25 cellular contexts compared by ENCODE assay signal in the genomic region with DNA sequence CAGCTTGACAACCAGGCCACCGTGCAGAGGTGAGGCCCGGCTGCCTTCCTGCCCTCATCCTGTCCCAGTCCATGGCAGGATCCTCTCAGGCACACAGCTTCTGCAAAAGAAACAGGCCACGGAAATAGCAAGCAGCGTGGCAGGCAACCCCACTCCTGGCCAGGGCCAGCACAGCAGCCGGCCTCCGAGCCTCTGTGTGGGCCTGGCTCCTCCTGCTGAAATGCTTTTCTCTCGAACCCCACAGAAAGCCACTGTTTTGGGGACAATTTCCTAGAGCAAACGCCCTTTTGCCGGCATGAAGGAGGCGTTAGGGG. TPM values are rescaled to one million over a fixed set of nuclear protein-coding genes. Genes with fewer than 3 reads are reported as not detected.
DNase-seq lines count a peak whose midpoint lies in the region; ATAC-seq and TF ChIP-seq lines count a peak whose summit lies in the region.
"Had no signal": no experiment of that assay in that cellular context is flagged by ENCODE, and none has a peak within 500 bp of the region (broad histone marks: within the 10 kb centered on the region; RNA-seq: fewer than 3 reads in every experiment).

No MANE protein-coding gene starts in this region.

- H3K4me3 ChIP-seq in heart right ventricle, result no peak overlapping the region
- no peak overlapping the region for H3K4me3 ChIP-seq in neuronal stem cell (ENCODE audit: low read length in 2 of 2)
- no peak overlapping the region for H3K4me3 ChIP-seq in foreskin fibroblast (ENCODE audit: low read depth in 1 of 2, low read length in 2 of 2)
- H3K4me3 ChIP-seq in thyroid gland (replicated peaks in 1 of 3), result no peak overlapping the region
- H3K4me3 ChIP-seq: A549; BLaER1 treated with 17β-estradiol and CSF1 and Interleukin-3, amounts not matched to agents 10 nM and 100 nM; GM12878; GM23248 had no signal

- ATAC-seq in Right ventricle myocardium superior (ENCODE audit: poor library complexity), result no peak
- no peak for ATAC-seq in heart right ventricle
- ATAC-seq: A549, GM12878, HCT116 had no signal

- H2BK120ac ChIP-seq in neuronal stem cell (ENCODE audit: low read depth, low read length), result no peak overlapping the region

- H4K8ac ChIP-seq in neuronal stem cell (ENCODE audit: low read depth, low read length), result no peak overlapping the region

- H3K9me3 ChIP-seq in heart right ventricle, result no peaks in the 10 kb centered on the region
- no peaks in the 10 kb centered on the region for H3K9me3 ChIP-seq in neuronal stem cell (replicated peaks in 1 of 2; ENCODE audit: control insufficient read depth in 2 of 2, insufficient read depth in 1 of 2, low read depth in 1 of 2, low read length in 2 of 2)
- H3K9me3 ChIP-seq in thyroid gland, result no peaks in the 10 kb centered on the region
- H3K9me3 ChIP-seq: A549; BE2C; BLaER1 treated with 17β-estradiol and CSF1 and Interleukin-3, amounts not matched to agents 10 nM and 100 nM had no signal

- TF ChIP-seq CTCF in heart right ventricle (IDR thresholded peaks at IDR 0.05) (no peak), foreskin fibroblast (IDR thresholded peaks at IDR 0.05; ENCODE audit: low read depth, low read length) (no peak), thyroid gland (IDR thresholded peaks at IDR 0.05) (no peak)

- 91 to 93% methylated on average over 10 of the region's 10 CpGs for WGBS in heart right ventricle, 2 donors
- whole genome bisulfite sequencing in neuronal stem cell (ENCODE audit: extremely low coverage in 2 of 2, insufficient read length in 2 of 2, insufficient replicate concordance in 1 of 2), 2 donors, result no CpG with 5 or more reads among the region's 10 CpGs
- WGBS in thyroid gland, 2 donors, result 70 to 98% methylated on average over 2 to 10 of the region's 10 CpGs

- no peak overlapping the region for H3K9ac ChIP-seq in neuronal stem cell (ENCODE audit: low read depth, low read length, poor library complexity)
- H3K9ac ChIP-seq: BLaER1 treated with 17β-estradiol and CSF1 and Interleukin-3, amounts not matched to agents 10 nM and 100 nM; GM23248 had no signal

- H2AK5ac ChIP-seq in neuronal stem cell (ENCODE audit: low read depth, low read length), result no peak overlapping the region

- H2BK15ac ChIP-seq in neuronal stem cell (ENCODE audit: low read length), result no peak overlapping the region

- DNase-seq in Right ventricle myocardium superior (peak; percentile 24), heart right ventricle (no peak), neuronal stem cell (ENCODE audit: low spot score) (no peak), substantia nigra (lab: John Stamatoyannopoulos, UW) (no peak), foreskin fibroblast (no peak), thyroid gland (no peak), SIG-M5 (lab: John Stamatoyannopoulos, UW) (no peak)
- DNase-seq: 8988T; ACHN; AML-193; BE2C; CD4-positive, alpha-beta T cell; DMS 273 treated with DMSO at 0.1 percent for 48 hours; DMS79; EL; GDM1; GM23248; H9 had no signal

- H3K4me2 ChIP-seq in neuronal stem cell (ENCODE audit: insufficient read depth, low read length, poor library complexity, severe bottlenecking), result no peak overlapping the region
- H3K4me2 ChIP-seq: A549; BLaER1 treated with 17β-estradiol and CSF1 and Interleukin-3, amounts not matched to agents 10 nM and 100 nM had no signal

- no peaks in the 10 kb centered on the region for H3K27me3 ChIP-seq in heart right ventricle
- H3K27me3 ChIP-seq in neuronal stem cell (ENCODE audit: control insufficient read depth in 3 of 3, insufficient read depth in 3 of 3, low read depth in 1 of 3, low read length in 3 of 3), result no peaks in the 10 kb centered on the region
- no peaks in the 10 kb centered on the region for H3K27me3 ChIP-seq in thyroid gland
- H3K27me3 ChIP-seq: BE2C; BLaER1 treated with 17β-estradiol and CSF1 and Interleukin-3, amounts not matched to agents 10 nM and 100 nM had no signal

- peak overlapping the region; percentile 48 for H3K23ac ChIP-seq in neuronal stem cell (ENCODE audit: low read depth, low read length, poor library complexity)

- H3K18ac ChIP-seq in neuronal stem cell (ENCODE audit: low read length), result no peak overlapping the region

- no peak overlapping the region for H2AFZ ChIP-seq in neuronal stem cell (ENCODE audit: low read length)
- H2AFZ ChIP-seq: GM23248 had no signal

- peaks cover 5% of the 10 kb centered on the region for H3K79me1 ChIP-seq in neuronal stem cell (ENCODE audit: low read depth, low read length)

- intact Hi-C loops in Right ventricle myocardium superior (cut with DNase I) (no loop called here), heart right ventricle (cut with DNase I) (no loop called here), thyroid gland (cut with DNase I) (no loop called here)

- no peak overlapping the region for H2BK5ac ChIP-seq in neuronal stem cell (ENCODE audit: low read length)

- no peak overlapping the region for H4K91ac ChIP-seq in neuronal stem cell (ENCODE audit: low read depth, low read length, poor library complexity)

- TF ChIP-seq POLR2A in thyroid gland (IDR thresholded peaks at IDR 0.05), result no peak

- H3K14ac ChIP-seq in neuronal stem cell (ENCODE audit: low read length), result no peak overlapping the region

- H3K27ac ChIP-seq in heart right ventricle, result no peak overlapping the region
- peak overlapping the region; percentile 30 for H3K27ac ChIP-seq in angular gyrus (ENCODE audit: low read depth, low read length)
- H3K27ac ChIP-seq in neuronal stem cell (replicated peaks; ENCODE audit: low read length), result no peak overlapping the region
- peak overlapping the region; percentile 62 for H3K27ac ChIP-seq in substantia nigra (ENCODE audit: low read depth, low read length, poor library complexity, severe bottlenecking)
- no peak overlapping the region for H3K27ac ChIP-seq in thyroid gland
- H3K27ac ChIP-seq: A549; BLaER1 treated with 17β-estradiol and CSF1 and Interleukin-3, amounts not matched to agents 10 nM and 100 nM; GM23248 had no signal

- H3K4ac ChIP-seq in neuronal stem cell (ENCODE audit: low read length), result no peak overlapping the region

- no peak overlapping the region for H2BK12ac ChIP-seq in neuronal stem cell (ENCODE audit: low read length)

- H3K36me3 ChIP-seq in heart right ventricle (peaks cover 0 to 64% (median 0%) of the 10 kb centered on the region in 9 donors), neuronal stem cell (replicated peaks in 1 of 2; ENCODE audit: control insufficient read depth in 2 of 2, insufficient read depth in 2 of 2, low read length in 2 of 2) (peaks cover 12 to 24% of the 10 kb centered on the region in 2 donors), thyroid gland (peaks cover 0 to 4% of the 10 kb centered on the region in 2 donors)
- H3K36me3 ChIP-seq: BLaER1 treated with 17β-estradiol and CSF1 and Interleukin-3, amounts not matched to agents 10 nM and 100 nM had no signal

- H3K4me1 ChIP-seq in heart right ventricle, result no peaks in the 10 kb centered on the region
- H3K4me1 ChIP-seq in neuronal stem cell (ENCODE audit: control insufficient read depth in 2 of 2, insufficient read depth in 1 of 2, low read depth in 1 of 2, low read length in 2 of 2), result peaks cover 4 to 7% of the 10 kb centered on the region in 2 donors
- H3K4me1 ChIP-seq in thyroid gland, result no peaks in the 10 kb centered on the region
- H3K4me1 ChIP-seq: A549, BE2C had no signal

RNA-seq across cellular contexts. Expression of a gene that starts 39.5 kb away (rescaled TPM):
- total RNA-seq in Right ventricle myocardium superior (0.08 TPM), heart right ventricle (under 1 TPM in 3 of 10 donors, not detected in 7; 0.20 to 0.45 (median 0.31) TPM), thyroid gland (not detected)
- polyA plus RNA-seq in heart right ventricle, result under 1 TPM; 0.04 to 0.07 TPM
- 0.68 TPM for polyA plus RNA-seq in neuronal stem cell (2013, experiment 1 of 2)
- 0.62 TPM for polyA plus RNA-seq in neuronal stem cell (2013, experiment 2 of 2)
- total RNA-seq: CD4-positive, alpha-beta T cell; GM12878; GM23248 had no signal
- polyA plus RNA-seq: CD14-positive monocyte, GM12878, GM23248 had no signal

RNA-seq across cellular contexts. Expression of a gene that starts 56.5 kb away (rescaled TPM):
- total RNA-seq in Right ventricle myocardium superior (4.5 TPM), heart right ventricle (10 to 100 TPM in 2 of 10 donors, 1 to 10 TPM in 8; 1.7 to 12.4 (median 6.3) TPM), thyroid gland (10 to 100 TPM in 1 of 4 donors, 1 to 10 TPM in 3; 4.0 to 19.9 (median 7.0) TPM)
- 10 to 100 TPM in 1 of 2 donors, 1 to 10 TPM in 1; 4.6 to 15.1 TPM for polyA plus RNA-seq in heart right ventricle
- polyA plus RNA-seq in neuronal stem cell (2013, experiment 1 of 2), result 3.9 TPM
- polyA plus RNA-seq in neuronal stem cell (2013, experiment 2 of 2), result 3.2 TPM
- total RNA-seq: CD4-positive, alpha-beta T cell; CD8-positive, alpha-beta memory T cell; GM12878 had no signal
- polyA plus RNA-seq: CD14-positive monocyte; CD8-positive, alpha-beta memory T cell; GM12878 had no signal

Comparison
In these comparisons a context has a peak if more than half of its experiments do, and no peak if none do; other contexts are left out.
1. H3K27ac ChIP-seq: peak in angular gyrus (single experiment) and substantia nigra (single experiment); none in heart right ventricle (0 of 10), neuronal stem cell (single experiment) and thyroid gland (0 of 3).